Comparison of ENCODE assay signal across 20 cellular contexts in the genomic region with DNA sequence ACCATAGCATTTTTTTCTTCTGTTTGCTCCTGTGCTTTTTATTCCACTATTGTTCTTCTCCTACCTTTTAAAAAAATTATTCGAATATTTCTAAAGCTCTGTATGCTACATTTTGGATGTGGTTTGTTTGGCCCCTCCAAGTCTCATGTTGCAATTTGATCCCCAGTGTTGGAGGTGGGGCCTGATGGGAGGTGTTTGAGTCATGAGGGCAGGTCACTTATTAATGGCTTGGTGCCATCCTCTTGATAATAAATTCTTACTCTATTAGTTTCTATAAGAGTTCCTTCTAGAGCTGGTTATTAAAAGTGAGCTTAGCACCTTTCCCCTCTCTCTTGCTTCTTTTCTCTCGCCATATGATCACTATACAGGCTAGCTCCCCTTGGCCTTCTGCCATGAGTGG.
"Had no signal": no experiment of that assay in that cellular context is flagged by ENCODE, and none has a peak within 500 bp of the region (broad histone marks: within the 10 kb centered on the region; RNA-seq: fewer than 3 reads in every experiment).

No MANE protein-coding gene starts in this region.

- H3K9me3 Mint-ChIP-seq: natural killer cell treated with Interleukin-12 subunit alpha and Interleukin-12 subunit beta and Interleukin-15 and Interleukin-18, amount 100 ng/mL, for 72 hours had no signal

- H3K4me1 ChIP-seq: left ventricle myocardium inferior, lower lobe of right lung, right atrium auricular region, sigmoid colon had no signal

- H3K36me3 Mint-ChIP-seq: immature natural killer cell; memory B cell; mesothelial cell of epicardium; natural killer cell treated with Interleukin-12 subunit alpha and Interleukin-12 subunit beta and Interleukin-15 and Interleukin-18, amount 100 ng/mL, for 72 hours had no signal

- H3K27me3 ChIP-seq: esophagus muscularis mucosa, gastroesophageal sphincter, right atrium auricular region, sigmoid colon had no signal

- H3K4me3 ChIP-seq: esophagus muscularis mucosa, gastroesophageal sphincter, left ventricle myocardium inferior, lower lobe of right lung, right atrium auricular region, sigmoid colon, skin epidermis had no signal

- H3K27me3 Mint-ChIP-seq: memory B cell, type B pancreatic cell had no signal

- H3K27ac ChIP-seq: epithelial cell of prostate, esophagus muscularis mucosa, gastroesophageal sphincter, left ventricle myocardium inferior, lower lobe of right lung, right atrium auricular region, sigmoid colon, skin epidermis had no signal

- H3K27ac Mint-ChIP-seq: immature natural killer cell; memory B cell; mesothelial cell of epicardium; natural killer cell treated with Interleukin-12 subunit alpha and Interleukin-12 subunit beta and Interleukin-15 and Interleukin-18, amount 100 ng/mL, for 72 hours; type B pancreatic cell had no signal

- H3K4me3 Mint-ChIP-seq: immature natural killer cell; memory B cell; mesothelial cell of epicardium; natural killer cell treated with Interleukin-12 subunit alpha and Interleukin-12 subunit beta and Interleukin-15 and Interleukin-18, amount 100 ng/mL, for 72 hours; type B pancreatic cell had no signal

- DNase-seq: effector memory CD4-positive, alpha-beta T cell; immature natural killer cell; left cardiac atrium; left ventricle myocardium inferior; lower lobe of right lung; posterior cingulate gyrus; sigmoid colon; stimulated activated CD4-positive, alpha-beta T cell treated with anti-CD3 and anti-CD28 coated beads, Interleukin-12 subunit alpha, Interleukin-12 subunit beta, amount 100 ng/mL, for 4 hours; stimulated activated CD4-positive, alpha-beta T cell treated with anti-CD3 and anti-CD28 coated beads, Interleukin-2, amount 100 ng/mL, for 48 hours; stimulated activated naive CD4-positive, alpha-beta T cell treated with Interleukin-2 at 50 U/mL for 16 hours had no signal

- H3K9me3 ChIP-seq: esophagus muscularis mucosa, gastroesophageal sphincter, lower lobe of right lung, right atrium auricular region, sigmoid colon had no signal

- H3K36me3 ChIP-seq: esophagus muscularis mucosa, gastroesophageal sphincter, left ventricle myocardium inferior, lower lobe of right lung, right atrium auricular region, sigmoid colon had no signal

- ATAC-seq: gastroesophageal sphincter; left cardiac atrium; lower lobe of right lung; natural killer cell treated with Interleukin-12 subunit alpha and Interleukin-12 subunit beta and Interleukin-15 and Interleukin-18, amount 100 ng/mL, for 72 hours had no signal

- FAIRE-seq: keratinocyte had no signal

- H3K4me1 Mint-ChIP-seq: immature natural killer cell, memory B cell had no signal
